ENCODE assay signal across 1 cellular context in genomic region chr7:142104550-142105527, GRCh38.
TF ChIP-seq lines count a peak whose summit lies in the region.

No MANE protein-coding gene starts in this region.

TF ChIP-seq in HepG2, 621 proteins besides CTCF, POLR2A, EP300 and RAD21 (continued from another document and continues in another):
- no peak for TF ChIP-seq ZBTB40 (IDR thresholded peaks at IDR 0.05)
- TF ChIP-seq ZBTB40 (CRISPR knock-in tag; IDR thresholded peaks at IDR 0.05), result no peak
- TF ChIP-seq MXD1 (CRISPR knock-in tag; IDR thresholded peaks at IDR 0.05), result no peak
- TF ChIP-seq NPAS2 (CRISPR knock-in tag; IDR thresholded peaks at IDR 0.05; ENCODE audit: borderline replicate concordance), result no peak
- no peak for TF ChIP-seq ZBTB26 (CRISPR knock-in tag; IDR thresholded peaks at IDR 0.05; ENCODE audit: borderline replicate concordance)
- no peak for TF ChIP-seq STAG1 (CRISPR knock-in tag; IDR thresholded peaks at IDR 0.05)
- no peak for TF ChIP-seq KDM1A (CRISPR knock-in tag; IDR thresholded peaks at IDR 0.05)
- no peak for TF ChIP-seq ZNF761 (CRISPR knock-in tag; conservative IDR thresholded peaks at IDR 0.05)
- TF ChIP-seq PTBP1 (IDR thresholded peaks at IDR 0.05; ENCODE audit: low read depth, low read length, poor library complexity, severe bottlenecking), result no peak
- no peak for TF ChIP-seq HIC2 (CRISPR knock-in tag; IDR thresholded peaks at IDR 0.05; ENCODE audit: low read depth)
- TF ChIP-seq ZFP90 (CRISPR knock-in tag; IDR thresholded peaks at IDR 0.05; ENCODE audit: borderline replicate concordance), result no peak
- no peak for TF ChIP-seq ZBTB7B (CRISPR knock-in tag; IDR thresholded peaks at IDR 0.05)
- TF ChIP-seq AKNA (CRISPR knock-in tag; IDR thresholded peaks at IDR 0.05; ENCODE audit: borderline replicate concordance), result no peak
- no peak for TF ChIP-seq TFDP2 (CRISPR knock-in tag; IDR thresholded peaks at IDR 0.05)
- no peak; the same call in 1 of the 2 replicates for TF ChIP-seq TFE3 (CRISPR knock-in tag; IDR thresholded peaks at IDR 0.05)
- no peak for TF ChIP-seq ZNF557 (CRISPR knock-in tag; IDR thresholded peaks at IDR 0.05)
- TF ChIP-seq ADNP (CRISPR knock-in tag; IDR thresholded peaks at IDR 0.05), result no peak
- no peak for TF ChIP-seq BRCA1 (CRISPR knock-in tag; IDR thresholded peaks at IDR 0.05)
- no peak for TF ChIP-seq YEATS4 (CRISPR knock-in tag; IDR thresholded peaks at IDR 0.05; ENCODE audit: borderline replicate concordance)
- no peak for TF ChIP-seq HNF1A (IDR thresholded peaks at IDR 0.05; ENCODE audit: low read depth)
- no peak; the same call in 1 of the 2 replicates for TF ChIP-seq HNF1A (CRISPR knock-in tag; IDR thresholded peaks at IDR 0.05; ENCODE audit: borderline replicate concordance)
- no peak for TF ChIP-seq HNF1B (CRISPR knock-in tag; IDR thresholded peaks at IDR 0.05)
- TF ChIP-seq ZSCAN22 (CRISPR knock-in tag; IDR thresholded peaks at IDR 0.05), result no peak
- no peak for TF ChIP-seq MXD4 (CRISPR knock-in tag; IDR thresholded peaks at IDR 0.05)
- TF ChIP-seq ZNF576 (CRISPR knock-in tag; IDR thresholded peaks at IDR 0.05), result no peak
